ENCODE assay signal across 32 cellular contexts in the genomic region with DNA sequence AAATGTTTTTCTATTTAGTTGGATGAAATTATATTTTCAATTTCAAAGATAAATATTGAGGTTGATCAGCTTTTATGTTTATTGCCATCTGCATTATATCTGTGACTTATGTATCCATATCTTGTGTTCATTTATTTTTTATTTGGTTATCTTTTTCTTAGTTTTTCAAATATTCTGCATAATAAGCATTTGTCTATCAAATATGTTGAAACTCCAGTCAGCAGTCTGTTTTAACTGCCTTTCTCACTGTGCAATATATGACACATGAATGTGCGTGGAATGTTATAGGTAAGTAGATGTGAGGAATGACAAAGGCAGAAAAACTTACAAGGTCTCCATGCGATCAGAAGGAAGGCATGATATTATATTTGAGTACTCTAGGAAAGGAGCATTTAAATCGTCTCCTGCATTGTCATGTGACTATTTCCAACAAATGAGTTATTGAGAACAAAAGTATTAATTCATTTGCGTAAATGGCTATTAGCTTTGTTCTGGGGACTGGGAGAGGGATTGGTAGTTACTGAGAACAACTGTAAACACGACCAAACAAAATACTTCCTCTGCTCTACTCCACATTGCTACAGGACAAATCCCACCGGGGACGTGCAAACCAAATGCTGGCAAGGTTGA.
"Had no signal": no experiment of that assay in that cellular context is flagged by ENCODE, and none has a peak within 500 bp of the region (broad histone marks: within the 10 kb centered on the region; RNA-seq: fewer than 3 reads in every experiment).

No MANE protein-coding gene starts in this region.

- H2AFZ ChIP-seq: parathyroid adenoma had no signal

- H3K4me1 ChIP-seq: parathyroid adenoma, psoas muscle, right lobe of liver, sigmoid colon, spleen, suprapubic skin, testis, tibial artery, transverse colon, upper lobe of right lung, uterus had no signal

- H3K4me1 Mint-ChIP-seq: natural killer cell; stimulated activated memory B cell treated with anti-CD40 and anti-IgM and Interleukin-4, amounts not matched to agents 10 μg/mL and 1 μg/mL and 100 μg/mL, for 72 hours; stimulated activated naive CD8-positive, alpha-beta T cell treated with anti-CD3 and anti-CD28 coated beads, Interleukin-15, amount 100 ng/mL, for 72 hours had no signal

- H3K79me2 ChIP-seq: parathyroid adenoma had no signal

- DNase-seq: naive thymus-derived CD4-positive, alpha-beta T cell; natural killer cell; occipital lobe; ovary; posterior cingulate gyrus; psoas muscle; right cardiac atrium; right lobe of liver; sigmoid colon; spleen; stimulated activated CD4-positive, alpha-beta T cell treated with anti-CD3 and anti-CD28 coated beads, Interleukin-12 subunit alpha, Interleukin-12 subunit beta, amount 100 ng/mL, for 4 hours; stimulated activated CD4-positive, alpha-beta T cell treated with anti-CD3 and anti-CD28 coated beads, Interleukin-1b, Interleukin-23, amount 100 ng/mL, for 48 hours; stimulated activated CD4-positive, alpha-beta T cell treated with anti-CD3 and anti-CD28 coated beads, Interleukin-4, amount 100 ng/mL, for 1 hour; stimulated activated CD4-positive, alpha-beta T cell treated with anti-CD3 and anti-CD28 coated beads, Interleukin-4, amount 100 ng/mL, for 4 hours; stimulated activated CD8-positive, alpha-beta memory T cell treated with anti-CD3 and anti-CD28 coated beads, Interleukin-4, amount 100 ng/mL, for 48 hours; stimulated activated naive CD4-positive, alpha-beta T cell; stimulated activated naive CD8-positive, alpha-beta T cell treated with anti-CD3 and anti-CD28 coated beads, Interleukin-15, amount 100 ng/mL, for 72 hours; stimulated activated naive CD8-positive, alpha-beta T cell treated with anti-CD3 and anti-CD28 coated beads, Interleukin-15, Interleukin-2, amounts not matched to agents 100 U/mL and 50 U/mL, for 24 hours; substantia nigra; testis; tibial artery; transverse colon; upper lobe of right lung; uterus had no signal

- H3K27me3 Mint-ChIP-seq: stimulated activated memory B cell treated with anti-CD40 and anti-IgM and Interleukin-4, amounts not matched to agents 10 μg/mL and 1 μg/mL and 100 μg/mL, for 72 hours had no signal

- ATAC-seq: naive thymus-derived CD4-positive, alpha-beta T cell; natural killer cell; psoas muscle; right cardiac atrium; right lobe of liver; stimulated activated naive CD8-positive, alpha-beta T cell treated with anti-CD3 and anti-CD28 coated beads, Interleukin-15, amount 100 ng/mL, for 72 hours; stimulated activated naive CD8-positive, alpha-beta T cell treated with anti-CD3 and anti-CD28 coated beads, Interleukin-15, Interleukin-2, amounts not matched to agents 100 U/mL and 50 U/mL, for 24 hours; upper lobe of right lung had no signal

- H3K4me2 ChIP-seq: smooth muscle cell had no signal

- H3K9ac ChIP-seq: parathyroid adenoma had no signal

- H3K4me3 Mint-ChIP-seq: naive thymus-derived CD4-positive, alpha-beta T cell; natural killer cell; nephron; neural crest cell; stimulated activated memory B cell treated with anti-CD40 and anti-IgM and Interleukin-4, amounts not matched to agents 10 μg/mL and 1 μg/mL and 100 μg/mL, for 72 hours; stimulated activated naive CD8-positive, alpha-beta T cell treated with anti-CD3 and anti-CD28 coated beads, Interleukin-15, amount 100 ng/mL, for 72 hours; type B pancreatic cell had no signal

- H3K9me3 Mint-ChIP-seq: naive thymus-derived CD4-positive, alpha-beta T cell; nephron; neural crest cell; stimulated activated memory B cell treated with anti-CD40 and anti-IgM and Interleukin-4, amounts not matched to agents 10 μg/mL and 1 μg/mL and 100 μg/mL, for 72 hours; stimulated activated naive CD8-positive, alpha-beta T cell treated with anti-CD3 and anti-CD28 coated beads, Interleukin-15, amount 100 ng/mL, for 72 hours; type B pancreatic cell had no signal

- H3K36me3 Mint-ChIP-seq: naive thymus-derived CD4-positive, alpha-beta T cell; natural killer cell; stimulated activated memory B cell treated with anti-CD40 and anti-IgM and Interleukin-4, amounts not matched to agents 10 μg/mL and 1 μg/mL and 100 μg/mL, for 72 hours; type B pancreatic cell had no signal

- H3K4me3 ChIP-seq: ovary, psoas muscle, right lobe of liver, sigmoid colon, smooth muscle cell, spleen, suprapubic skin, testis, tibial artery, transverse colon, upper lobe of right lung, uterus had no signal

- H3K9me3 ChIP-seq: ovary, psoas muscle, right lobe of liver, sigmoid colon, spleen, suprapubic skin, testis, tibial artery, transverse colon, upper lobe of right lung, uterus had no signal

- H3K27me3 ChIP-seq: ovary, right lobe of liver, sigmoid colon, spleen, suprapubic skin, testis, tibial artery, transverse colon, upper lobe of right lung, uterus had no signal

- H3K27ac ChIP-seq: ovary, parathyroid adenoma, psoas muscle, right lobe of liver, sigmoid colon, spleen, suprapubic skin, testis, tibial artery, transverse colon, upper lobe of right lung, uterus had no signal

- H3K27ac Mint-ChIP-seq: naive thymus-derived CD4-positive, alpha-beta T cell; natural killer cell; nephron; progenitor cell of endocrine pancreas; stimulated activated memory B cell treated with anti-CD40 and anti-IgM and Interleukin-4, amounts not matched to agents 10 μg/mL and 1 μg/mL and 100 μg/mL, for 72 hours; type B pancreatic cell had no signal

- H3K36me3 ChIP-seq: ovary, right lobe of liver, sigmoid colon, spleen, suprapubic skin, tibial artery, transverse colon, upper lobe of right lung, uterus had no signal
